Comparison of ENCODE assay signal across 13 cellular contexts in the genomic region with DNA sequence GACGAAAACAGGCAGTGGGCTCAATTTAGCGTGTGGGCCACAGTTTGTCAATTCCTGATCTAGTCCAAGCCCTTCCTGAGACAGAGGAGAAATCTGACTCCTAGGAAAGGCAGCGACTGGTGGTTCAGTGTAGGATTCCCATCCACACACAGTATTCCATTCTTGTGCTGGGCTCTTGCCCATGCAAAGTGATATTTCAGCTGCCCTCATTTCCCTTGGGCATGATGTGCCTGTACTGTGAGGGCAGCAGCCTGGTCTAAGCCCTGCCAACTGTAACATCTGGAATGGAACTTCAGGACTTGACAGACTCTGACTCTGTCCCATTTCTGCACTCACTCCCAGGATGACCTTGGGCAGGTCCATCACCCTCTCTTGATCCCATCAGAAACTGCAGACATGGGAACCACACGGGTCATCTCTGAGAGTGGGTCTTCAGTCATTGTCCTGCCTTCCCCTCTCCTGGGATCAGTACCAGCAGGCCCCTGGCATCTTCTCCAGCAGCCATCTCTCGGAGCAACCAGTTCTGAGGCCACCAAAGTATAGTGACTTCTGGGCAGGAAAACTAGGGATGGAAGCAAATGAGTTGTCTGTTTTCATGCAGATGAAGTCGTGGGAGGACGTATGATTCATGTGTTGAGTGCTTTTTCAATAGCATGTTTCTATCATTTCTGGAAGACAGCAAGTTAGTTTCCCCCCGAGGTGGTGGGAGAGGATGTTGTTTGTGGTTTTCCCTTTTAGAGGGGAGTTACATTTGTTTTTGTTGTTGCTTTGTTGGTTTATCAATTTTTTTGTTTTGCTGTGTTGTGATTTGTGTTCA. TPM values are rescaled to one million over a fixed set of nuclear protein-coding genes. Genes with fewer than 3 reads are reported as not detected.
DNase-seq lines count a peak whose midpoint lies in the region; ATAC-seq, FAIRE-seq and TF ChIP-seq lines count a peak whose summit lies in the region.
"Had no signal": no experiment of that assay in that cellular context is flagged by ENCODE, and none has a peak within 500 bp of the region (broad histone marks: within the 10 kb centered on the region; RNA-seq: fewer than 3 reads in every experiment).

No MANE protein-coding gene starts in this region.

- FAIRE-seq in astrocyte (lab: Jason Lieb, UNC) = no peak

- H3K4me3 ChIP-seq in OCI-LY7 (ENCODE audit: low read depth, low read length, poor library complexity, severe bottlenecking) (no peak overlapping the region), astrocyte (ENCODE audit: insufficient read depth, low read depth, low read length) (no peak overlapping the region), skeletal muscle tissue (ENCODE audit: low read length in 3 of 3) (peak overlapping the region in 1 of 3 donors; percentile 22)
- H3K4me3 ChIP-seq: hepatocyte had no signal

- H3K27me3 ChIP-seq in astrocyte (ENCODE audit: insufficient read depth, low read length) (no peaks in the 10 kb centered on the region), skeletal muscle tissue (ENCODE audit: control insufficient read depth in 3 of 3, insufficient read depth in 3 of 3, low read length in 3 of 3) (no peaks in the 10 kb centered on the region)
- H3K27me3 ChIP-seq: hepatocyte had no signal

- H3K79me2 ChIP-seq in OCI-LY7 (ENCODE audit: insufficient read depth, low read depth, low read length) (no peaks in the 10 kb centered on the region), astrocyte (ENCODE audit: insufficient read depth, low read length) (no peaks in the 10 kb centered on the region)
- H3K79me2 ChIP-seq: hepatocyte had no signal

- H3K36me3 ChIP-seq in OCI-LY7 (ENCODE audit: insufficient read depth, low read length) = no peaks in the 10 kb centered on the region
- H3K36me3 ChIP-seq in astrocyte (ENCODE audit: insufficient read depth, low read length) = no peaks in the 10 kb centered on the region
- H3K36me3 ChIP-seq in skeletal muscle tissue (ENCODE audit: control insufficient read depth in 3 of 3, insufficient read depth in 3 of 3, low read length in 3 of 3) = no peaks in the 10 kb centered on the region

- no TSS peak for BruUV-seq in OCI-LY7 (replicated peaks; lab: Mats Ljungman, UMichigan)

- CTCF ChIA-PET in OCI-LY7 (lab: Charles Lee; ENCODE audit: unreplicated experiment) = no interaction called here

- H4K20me1 ChIP-seq in OCI-LY7 (ENCODE audit: insufficient read depth, low read length) = no peaks in the 10 kb centered on the region
- no peaks in the 10 kb centered on the region for H4K20me1 ChIP-seq in astrocyte (ENCODE audit: insufficient read depth, low read length)

- no peak overlapping the region for H3K27ac Mint-ChIP-seq in astrocyte (ENCODE audit: unreplicated experiment)

- 0 out of 2 replicates have a peak overlapping the region, but pooled peaks have one; percentile 7 for H3K4me2 ChIP-seq in OCI-LY7 (ENCODE audit: low read length)
- H3K4me2 ChIP-seq in astrocyte (ENCODE audit: low read length) = peak overlapping the region; percentile 25
- H3K4me2 ChIP-seq: hepatocyte had no signal

- H3K9me3 ChIP-seq in OCI-LY7 (ENCODE audit: low read length) (no peaks in the 10 kb centered on the region), astrocyte (ENCODE audit: insufficient read depth, low read depth, low read length) (no peaks in the 10 kb centered on the region), skeletal muscle tissue (ENCODE audit: control insufficient read depth in 3 of 3, low read length in 3 of 3) (no peaks in the 10 kb centered on the region)

- POLR2A ChIA-PET in OCI-LY7 (lab: Charles Lee) = no interaction called here

- TF ChIP-seq CTCF in OCI-LY7 (conservative IDR thresholded peaks at IDR 0.05; ENCODE audit: low read length) (no peak), astrocyte (IDR thresholded peaks at IDR 0.05; ENCODE audit: insufficient read depth, low read depth, low read length) (no peak)

- H3K4me1 ChIP-seq in OCI-LY7 (ENCODE audit: insufficient read depth, low read length, poor library complexity, severe bottlenecking) = peaks cover 41% of the 10 kb centered on the region
- peaks cover 25% of the 10 kb centered on the region for H3K4me1 ChIP-seq in astrocyte (ENCODE audit: insufficient read depth, low read length)
- peaks cover 16 to 28% (median 19%) of the 10 kb centered on the region in 3 donors for H3K4me1 ChIP-seq in skeletal muscle tissue (ENCODE audit: control insufficient read depth in 3 of 3, insufficient read depth in 3 of 3, low read length in 3 of 3)

- H3K4me3 Mint-ChIP-seq in astrocyte (ENCODE audit: unreplicated experiment) = no peak overlapping the region

- H3K36me3 Mint-ChIP-seq in astrocyte (ENCODE audit: low read depth, unreplicated experiment) = no peaks in the 10 kb centered on the region

- no peaks in the 10 kb centered on the region for H3K9me2 ChIP-seq in OCI-LY7 (ENCODE audit: insufficient read depth, low read length)

- peak; percentile 75 for DNase-seq in activated CD8-positive, alpha-beta memory T cell treated with anti-CD3 and anti-CD28 coated beads for 24 hours
- no peak for DNase-seq in activated CD8-positive, alpha-beta memory T cell treated with anti-CD3 and anti-CD28 coated beads, Interleukin-2, amount 50 U/mL, for 4 hours
- DNase-seq in OCI-LY7 (ENCODE audit: low spot score) (no peak), astrocyte (ENCODE audit: low read depth) (peak; percentile 18), NK-92 (lab: John Stamatoyannopoulos, UW; ENCODE audit: unreplicated experiment) (no peak), putamen (ENCODE audit: low spot score) (no peak)
- DNase-seq: KG1, NCI-H69 had no signal

- H3K4me1 Mint-ChIP-seq in astrocyte (ENCODE audit: low read depth, unreplicated experiment) = peaks cover 7% of the 10 kb centered on the region

- no peak overlapping the region for H3K27ac ChIP-seq in OCI-LY7 (ENCODE audit: low read depth, low read length, poor library complexity, severe bottlenecking)
- no peak overlapping the region for H3K27ac ChIP-seq in astrocyte (ENCODE audit: low read depth, low read length)
- peak overlapping the region; percentile 17 for H3K27ac ChIP-seq in skeletal muscle tissue (ENCODE audit: low read depth, low read length)
- H3K27ac ChIP-seq: hepatocyte had no signal

- H3K27me3 Mint-ChIP-seq in astrocyte (ENCODE audit: low read depth, unreplicated experiment) = peaks cover 3% of the 10 kb centered on the region

- no peak overlapping the region for H3K9ac ChIP-seq in astrocyte (ENCODE audit: low read length)
- no peak overlapping the region for H3K9ac ChIP-seq in skeletal muscle tissue (ENCODE audit: low read depth in 1 of 3, low read length in 3 of 3)

- intact Hi-C loops in OCI-LY7 (cut with micrococcal nuclease; ENCODE audit: unreplicated experiment) = no loop called here

- no peak for ATAC-seq in GM18873 (IDR thresholded peaks at IDR 0.05; ENCODE audit: low FRiP score, unreplicated experiment)

- H2AFZ ChIP-seq in OCI-LY7 (ENCODE audit: low read length) = peak overlapping the region; percentile 36; the same call in 1 of the 2 replicates
- no peak overlapping the region for H2AFZ ChIP-seq in astrocyte (ENCODE audit: low read depth, low read length)
- H2AFZ ChIP-seq: hepatocyte had no signal

- H3K9me3 Mint-ChIP-seq in astrocyte (ENCODE audit: unreplicated experiment) = no peaks in the 10 kb centered on the region

RNA-seq across cellular contexts. Expression of a gene that starts 54.2 kb away (rescaled TPM):
- 0.10 TPM in 1 of 2 replicates, not detected in the other for total RNA-seq in OCI-LY7 (2014; rRNA removed; shearing (Covaris generic))
- total RNA-seq in OCI-LY7 (2022) (not detected in 2 replicates), astrocyte (not detected in 2 replicates), skeletal muscle tissue (under 0.01 TPM)
- total RNA-seq: G401, H4 had no signal

Comparison
In these comparisons a context has a peak if more than half of its experiments do, and no peak if none do; other contexts are left out.
1. DNase-seq: peak in activated CD8-positive, alpha-beta memory T cell treated with anti-CD3 and anti-CD28 coated beads for 24 hours (single experiment) and astrocyte (single experiment); none in activated CD8-positive, alpha-beta memory T cell treated with anti-CD3 and anti-CD28 coated beads, Interleukin-2, amount 50 U/mL, for 4 hours (single experiment), OCI-LY7 (single experiment), NK-92 (single experiment) and putamen (single experiment).